Comparison of ENCODE assay signal across 7 cellular contexts in the genomic region with DNA sequence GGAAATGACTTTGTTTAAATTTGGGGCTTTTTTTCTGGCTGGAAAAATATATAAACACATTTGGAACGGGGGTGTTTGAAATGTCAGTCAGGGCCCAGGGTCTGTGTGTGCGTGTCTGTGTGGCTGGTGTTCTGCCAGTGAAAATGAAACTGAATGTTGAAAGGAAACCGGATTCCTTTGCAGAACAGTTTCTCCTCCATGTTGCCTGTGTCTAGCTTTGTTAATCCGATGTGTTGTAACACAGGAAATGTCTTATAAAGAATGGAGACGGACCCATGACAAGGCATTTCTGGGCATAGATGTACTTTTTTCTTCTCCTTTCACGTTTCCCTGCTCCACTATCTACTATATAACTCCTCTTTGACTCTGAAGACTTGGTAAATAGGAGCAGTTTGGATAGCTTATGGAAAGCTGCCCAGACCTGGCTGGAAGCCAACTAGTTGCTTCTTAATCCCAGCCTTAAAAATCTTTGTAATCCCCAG. TPM values are rescaled to one million over a fixed set of nuclear protein-coding genes. Genes with fewer than 3 reads are reported as not detected.
DNase-seq lines count a peak whose midpoint lies in the region; ATAC-seq and TF ChIP-seq lines count a peak whose summit lies in the region.

No MANE protein-coding gene starts in this region.

- H3K9me3 Mint-ChIP-seq in activated T-cell treated with anti-CD3 and anti-CD28 coated beads, Interleukin-2, amount 50 U/mL, for 72 hours, result peaks cover 0 to 5% of the 10 kb centered on the region in 2 donors

- peaks cover 15 to 16% of the 10 kb centered on the region in 2 donors for H3K36me3 Mint-ChIP-seq in activated T-cell treated with anti-CD3 and anti-CD28 coated beads, Interleukin-2, amount 50 U/mL, for 72 hours (ENCODE audit: insufficient read depth in 2 of 2)

- DNase-seq in NCI-H69 (lab: John Stamatoyannopoulos, UW), result peak; percentile 48
- peak; percentile 61 to 67 for DNase-seq in activated T-cell treated with anti-CD3 and anti-CD28 coated beads, Interleukin-2, amount 50 U/mL, for 72 hours
- DNase-seq in fibroblast of the aortic adventitia (ENCODE audit: low read depth), result peak; percentile 97
- peak; percentile 85 for DNase-seq in renal cortical epithelial cell (ENCODE audit: low read depth)

- no peaks in the 10 kb centered on the region for H3K27me3 Mint-ChIP-seq in activated T-cell treated with anti-CD3 and anti-CD28 coated beads, Interleukin-2, amount 50 U/mL, for 72 hours (ENCODE audit: low read depth)

- peak overlapping the region; percentile 67 to 98 for H3K4me3 Mint-ChIP-seq in activated T-cell treated with anti-CD3 and anti-CD28 coated beads, Interleukin-2, amount 50 U/mL, for 72 hours

- TF ChIP-seq CTCF in fibroblast of the aortic adventitia (IDR thresholded peaks at IDR 0.05; ENCODE audit: insufficient read depth, low read length), result no peak

- peaks cover 60% of the 10 kb centered on the region for H3K4me1 Mint-ChIP-seq in activated T-cell treated with anti-CD3 and anti-CD28 coated beads, Interleukin-2, amount 50 U/mL, for 72 hours (ENCODE audit: low read depth)

- peak overlapping the region; percentile 34 for H3K4me3 ChIP-seq in fibroblast of the aortic adventitia (ENCODE audit: low read depth, low read length)

- H3K27ac Mint-ChIP-seq in activated T-cell treated with anti-CD3 and anti-CD28 coated beads, Interleukin-2, amount 50 U/mL, for 72 hours, result peak overlapping the region; percentile 99

- ATAC-seq in GM18499 (IDR thresholded peaks at IDR 0.05; ENCODE audit: insufficient read depth, unreplicated experiment), result peak; percentile 46
- ATAC-seq in HG02571 (IDR thresholded peaks at IDR 0.05; ENCODE audit: unreplicated experiment), result peak; percentile 38
- peak; percentile 62 to 66 for ATAC-seq in activated T-cell treated with anti-CD3 and anti-CD28 coated beads, Interleukin-2, amount 50 U/mL, for 72 hours (replicated peaks in 1 of 2)
- no peak for ATAC-seq in GM19328 (IDR thresholded peaks at IDR 0.05; ENCODE audit: unreplicated experiment)

RNA-seq across cellular contexts. Expression of gene SQOR, which starts 2.8 kb away (rescaled TPM):
- 100 to 1,000 TPM; 108 to 166 TPM for total RNA-seq in activated T-cell treated with anti-CD3 and anti-CD28 coated beads, Interleukin-2, amount 50 U/mL, for 72 hours
- total RNA-seq in fibroblast of the aortic adventitia (ENCODE audit: low replicate concordance) (79.5 and 101 TPM in 2 replicates), renal cortical epithelial cell (57.4 and 313 TPM in 2 replicates)

RNA-seq across cellular contexts. Expression of gene BLOC1S6, which starts 50.4 kb away (rescaled TPM):
- 10 to 100 TPM; 52.5 to 60.0 TPM for total RNA-seq in activated T-cell treated with anti-CD3 and anti-CD28 coated beads, Interleukin-2, amount 50 U/mL, for 72 hours
- 105 and 107 TPM in 2 replicates for total RNA-seq in fibroblast of the aortic adventitia (ENCODE audit: low replicate concordance)
- total RNA-seq in renal cortical epithelial cell, result 51.5 and 88.2 TPM in 2 replicates
